ENCODE assay signal across 17 cellular contexts in genomic region chr5:147645172-147645571, GRCh38.
DNase-seq lines count a peak whose midpoint lies in the region; ATAC-seq and TF ChIP-seq lines count a peak whose summit lies in the region.
"Had no signal": no experiment of that assay in that cellular context is flagged by ENCODE, and none has a peak within 500 bp of the region (broad histone marks: within the 10 kb centered on the region; RNA-seq: fewer than 3 reads in every experiment).

No MANE protein-coding gene starts in this region.

- no peaks in the 10 kb centered on the region for H3K27me3 Mint-ChIP-seq in stimulated activated naive CD8-positive, alpha-beta T cell treated with anti-CD3 and anti-CD28 coated beads, Interleukin-15, amount 100 ng/mL, for 72 hours
- H3K27me3 Mint-ChIP-seq: CD8-positive, alpha-beta memory T cell had no signal

- H3K79me1 ChIP-seq in neuronal stem cell (ENCODE audit: low read depth, low read length) = no peaks in the 10 kb centered on the region

- H3K4me2 ChIP-seq in neuronal stem cell (ENCODE audit: insufficient read depth, low read length, poor library complexity, severe bottlenecking) = no peak overlapping the region
- H3K4me2 ChIP-seq: BLaER1 treated with 17β-estradiol and CSF1 and Interleukin-3, amounts not matched to agents 10 nM and 100 nM had no signal

- no peaks in the 10 kb centered on the region for H3K4me1 Mint-ChIP-seq in stimulated activated effector memory CD8-positive, alpha-beta T cell treated with anti-CD3 and anti-CD28 coated beads, Interleukin-12 subunit alpha, Interleukin-12 subunit beta, amount 100 ng/mL, for 72 hours
- H3K4me1 Mint-ChIP-seq in stimulated activated naive CD8-positive, alpha-beta T cell treated with anti-CD3 and anti-CD28 coated beads, Interleukin-15, amount 100 ng/mL, for 72 hours = no peaks in the 10 kb centered on the region

- no peak overlapping the region for H3K14ac ChIP-seq in neuronal stem cell (ENCODE audit: low read length)

- H2BK12ac ChIP-seq in neuronal stem cell (ENCODE audit: low read length) = no peak overlapping the region

- in situ Hi-C loops in GM13977 (cut with MboI; ENCODE audit: low pct_unique_long_range_greater_than_20kb, low sequenced_read_pairs, unreplicated experiment) = loop anchor here (25.0 kb wide), 1 partner anchor 167 kb away; no protein-coding TSS in a partner anchor

- no peaks in the 10 kb centered on the region for H3K36me3 ChIP-seq in body of pancreas (replicated peaks in 1 of 2; ENCODE audit: insufficient read depth in 1 of 2, low read depth in 2 of 2)
- no peaks in the 10 kb centered on the region for H3K36me3 ChIP-seq in right lobe of liver
- peaks cover 8 to 89% of the 10 kb centered on the region in 2 donors for H3K36me3 ChIP-seq in neuronal stem cell (replicated peaks in 1 of 2; ENCODE audit: control insufficient read depth in 2 of 2, insufficient read depth in 2 of 2, low read length in 2 of 2)

- DNase-seq in HuH-7 (ENCODE audit: low spot score) (peak; percentile 39), body of pancreas (peak in 2 of 4 donors; percentile 34 to 50), right lobe of liver (peak in 2 of 3 donors; percentile 28 to 61), neuronal stem cell (ENCODE audit: low spot score) (no peak), GM13977 (ENCODE audit: low spot score) (no peak), NCI-H345 (lab: John Stamatoyannopoulos, UW) (no peak)
- no peak for DNase-seq in stimulated activated effector memory CD8-positive, alpha-beta T cell treated with anti-CD3 and anti-CD28 coated beads, Interleukin-12 subunit alpha, Interleukin-12 subunit beta, amount 100 ng/mL, for 72 hours (ENCODE audit: low spot score in 2 of 2)
- no peak for DNase-seq in stimulated activated naive CD8-positive, alpha-beta T cell treated with anti-CD3 and anti-CD28 coated beads, Interleukin-15, amount 100 ng/mL, for 72 hours
- DNase-seq: CD8-positive, alpha-beta memory T cell; HCEC 1CT; KBM-7; NCI-H187; NCI-H2107; NCI-H510A treated with DMSO at 0.1 percent for 48 hours; NCI-H82; SJCRH30 had no signal

- peaks cover 56% of the 10 kb centered on the region for H3K36me3 Mint-ChIP-seq in stimulated activated effector memory CD8-positive, alpha-beta T cell treated with anti-CD3 and anti-CD28 coated beads, Interleukin-12 subunit alpha, Interleukin-12 subunit beta, amount 100 ng/mL, for 72 hours

- TF ChIP-seq CTCF in body of pancreas (IDR thresholded peaks at IDR 0.05) (no peak), right lobe of liver (IDR thresholded peaks at IDR 0.05) (no peak), GM13977 (IDR thresholded peaks at IDR 0.05; ENCODE audit: extremely low read depth, insufficient read depth, missing control alignments) (no peak)

- H3K4me1 ChIP-seq in body of pancreas = no peaks in the 10 kb centered on the region
- H3K4me1 ChIP-seq in right lobe of liver = peaks cover 0 to 9% (median 3%) of the 10 kb centered on the region in 4 donors
- no peaks in the 10 kb centered on the region for H3K4me1 ChIP-seq in neuronal stem cell (ENCODE audit: control insufficient read depth in 2 of 2, insufficient read depth in 1 of 2, low read depth in 1 of 2, low read length in 2 of 2)
- H3K4me1 ChIP-seq: BLaER1 treated with 17β-estradiol and CSF1 and Interleukin-3, amounts not matched to agents 10 nM and 100 nM; SJCRH30 had no signal

- H2BK5ac ChIP-seq in neuronal stem cell (ENCODE audit: low read length) = no peak overlapping the region

- H2AK5ac ChIP-seq in neuronal stem cell (ENCODE audit: low read depth, low read length) = no peak overlapping the region

- H3K18ac ChIP-seq in neuronal stem cell (ENCODE audit: low read length) = no peak overlapping the region

- H3K4me3 ChIP-seq in body of pancreas = no peak overlapping the region
- peak overlapping the region; percentile 15 to 48 (median 42) for H3K4me3 ChIP-seq in right lobe of liver
- no peak overlapping the region for H3K4me3 ChIP-seq in neuronal stem cell (ENCODE audit: low read length in 2 of 2)
- H3K4me3 ChIP-seq: BLaER1 treated with 17β-estradiol and CSF1 and Interleukin-3, amounts not matched to agents 10 nM and 100 nM; SJCRH30 had no signal

- H3K27me3 ChIP-seq in body of pancreas = no peaks in the 10 kb centered on the region
- no peaks in the 10 kb centered on the region for H3K27me3 ChIP-seq in right lobe of liver
- no peaks in the 10 kb centered on the region for H3K27me3 ChIP-seq in neuronal stem cell (ENCODE audit: control insufficient read depth in 3 of 3, insufficient read depth in 3 of 3, low read depth in 1 of 3, low read length in 3 of 3)
- H3K27me3 ChIP-seq: BLaER1 treated with 17β-estradiol and CSF1 and Interleukin-3, amounts not matched to agents 10 nM and 100 nM; SJCRH30 had no signal

- H3K4me3 Mint-ChIP-seq in stimulated activated effector memory CD8-positive, alpha-beta T cell treated with anti-CD3 and anti-CD28 coated beads, Interleukin-12 subunit alpha, Interleukin-12 subunit beta, amount 100 ng/mL, for 72 hours = no peak overlapping the region
- no peak overlapping the region for H3K4me3 Mint-ChIP-seq in stimulated activated naive CD8-positive, alpha-beta T cell treated with anti-CD3 and anti-CD28 coated beads, Interleukin-15, amount 100 ng/mL, for 72 hours
- H3K4me3 Mint-ChIP-seq: CD8-positive, alpha-beta memory T cell had no signal

- ATAC-seq in body of pancreas (peak; percentile 56), right lobe of liver (peak; percentile 80 to 90 (median 84))
- ATAC-seq in stimulated activated effector memory CD8-positive, alpha-beta T cell treated with anti-CD3 and anti-CD28 coated beads, Interleukin-12 subunit alpha, Interleukin-12 subunit beta, amount 100 ng/mL, for 72 hours = no peak
- ATAC-seq in stimulated activated naive CD8-positive, alpha-beta T cell treated with anti-CD3 and anti-CD28 coated beads, Interleukin-15, amount 100 ng/mL, for 72 hours = no peak

- H2BK120ac ChIP-seq in neuronal stem cell (ENCODE audit: low read depth, low read length) = no peak overlapping the region

- H2BK15ac ChIP-seq in neuronal stem cell (ENCODE audit: low read length) = no peak overlapping the region

- H3K9me3 Mint-ChIP-seq in stimulated activated effector memory CD8-positive, alpha-beta T cell treated with anti-CD3 and anti-CD28 coated beads, Interleukin-12 subunit alpha, Interleukin-12 subunit beta, amount 100 ng/mL, for 72 hours = no peaks in the 10 kb centered on the region
- no peaks in the 10 kb centered on the region for H3K9me3 Mint-ChIP-seq in stimulated activated naive CD8-positive, alpha-beta T cell treated with anti-CD3 and anti-CD28 coated beads, Interleukin-15, amount 100 ng/mL, for 72 hours
- H3K9me3 Mint-ChIP-seq: CD8-positive, alpha-beta memory T cell had no signal

- H2AFZ ChIP-seq in neuronal stem cell (ENCODE audit: low read length) = no peak overlapping the region

- intact Hi-C loops in body of pancreas (cut with DNase I) (no loop called here), right lobe of liver (cut with DNase I) (no loop called here)

- no peak overlapping the region for H3K23ac ChIP-seq in neuronal stem cell (ENCODE audit: low read depth, low read length, poor library complexity)

- H3K9me3 ChIP-seq in body of pancreas = no peaks in the 10 kb centered on the region
- no peaks in the 10 kb centered on the region for H3K9me3 ChIP-seq in right lobe of liver
- H3K9me3 ChIP-seq in neuronal stem cell (replicated peaks in 1 of 2; ENCODE audit: control insufficient read depth in 2 of 2, insufficient read depth in 1 of 2, low read depth in 1 of 2, low read length in 2 of 2) = no peaks in the 10 kb centered on the region
- H3K9me3 ChIP-seq: BLaER1 treated with 17β-estradiol and CSF1 and Interleukin-3, amounts not matched to agents 10 nM and 100 nM; SJCRH30 had no signal

- H3K27ac ChIP-seq in body of pancreas (no peak overlapping the region), right lobe of liver (peak overlapping the region in 2 of 3 donors; percentile 30 to 54), neuronal stem cell (replicated peaks; ENCODE audit: low read length) (no peak overlapping the region)
- H3K27ac ChIP-seq: BLaER1 treated with 17β-estradiol and CSF1 and Interleukin-3, amounts not matched to agents 10 nM and 100 nM; SJCRH30 had no signal

- peak overlapping the region; percentile 43 for H3K27ac Mint-ChIP-seq in stimulated activated effector memory CD8-positive, alpha-beta T cell treated with anti-CD3 and anti-CD28 coated beads, Interleukin-12 subunit alpha, Interleukin-12 subunit beta, amount 100 ng/mL, for 72 hours
- no peak overlapping the region for H3K27ac Mint-ChIP-seq in stimulated activated naive CD8-positive, alpha-beta T cell treated with anti-CD3 and anti-CD28 coated beads, Interleukin-15, amount 100 ng/mL, for 72 hours
- H3K27ac Mint-ChIP-seq: CD8-positive, alpha-beta memory T cell had no signal

- WGBS in body of pancreas, 2 donors = 46 to 49% methylated on average over 12 of the region's 12 CpGs
- WGBS in right lobe of liver (ENCODE audit: insufficient coverage, low coverage, low lambda C conversion rate, missing lambda C conversion rate) = 34% methylated on average over 12 of the region's 12 CpGs
- no CpG with 5 or more reads among the region's 12 CpGs for WGBS in neuronal stem cell (ENCODE audit: extremely low coverage in 2 of 2, insufficient read length in 2 of 2, insufficient replicate concordance in 1 of 2), 2 donors

- no peak overlapping the region for H4K91ac ChIP-seq in neuronal stem cell (ENCODE audit: low read depth, low read length, poor library complexity)

- no peak overlapping the region for H3K9ac ChIP-seq in neuronal stem cell (ENCODE audit: low read depth, low read length, poor library complexity)
- H3K9ac ChIP-seq: BLaER1 treated with 17β-estradiol and CSF1 and Interleukin-3, amounts not matched to agents 10 nM and 100 nM had no signal

- TF ChIP-seq POLR2A in body of pancreas (IDR thresholded peaks at IDR 0.05) (no peak), right lobe of liver (IDR thresholded peaks at IDR 0.05) (no peak)

- no peak overlapping the region for H4K8ac ChIP-seq in neuronal stem cell (ENCODE audit: low read depth, low read length)

- H3K4ac ChIP-seq in neuronal stem cell (ENCODE audit: low read length) = no peak overlapping the region

Comparison
In these comparisons a context has a peak if more than half of its experiments do, and no peak if none do; other contexts are left out.
1. DNase-seq: peak in HuH-7 (single experiment) and right lobe of liver (2 of 3); none in stimulated activated effector memory CD8-positive, alpha-beta T cell treated with anti-CD3 and anti-CD28 coated beads, Interleukin-12 subunit alpha, Interleukin-12 subunit beta, amount 100 ng/mL, for 72 hours (0 of 2), neuronal stem cell (single experiment), GM13977 (single experiment), stimulated activated naive CD8-positive, alpha-beta T cell treated with anti-CD3 and anti-CD28 coated beads, Interleukin-15, amount 100 ng/mL, for 72 hours (0 of 2) and NCI-H345 (single experiment).
2. ATAC-seq: peak in body of pancreas (single experiment) and right lobe of liver (4 of 4); none in stimulated activated effector memory CD8-positive, alpha-beta T cell treated with anti-CD3 and anti-CD28 coated beads, Interleukin-12 subunit alpha, Interleukin-12 subunit beta, amount 100 ng/mL, for 72 hours (single experiment) and stimulated activated naive CD8-positive, alpha-beta T cell treated with anti-CD3 and anti-CD28 coated beads, Interleukin-15, amount 100 ng/mL, for 72 hours (single experiment).
3. H3K27ac ChIP-seq: peak in right lobe of liver (2 of 3); none in body of pancreas (0 of 4) and neuronal stem cell (single experiment).
4. H3K4me3 ChIP-seq: peak in right lobe of liver (3 of 3); none in body of pancreas (0 of 2) and neuronal stem cell (0 of 2).